In genomic region chr12:89709157-89709993, GRCh38 we compare ENCODE assay signal across 1 cellular context.
TF ChIP-seq lines count a peak whose summit lies in the region.

No MANE protein-coding gene starts in this region.

TF ChIP-seq in K562, 482 proteins besides CTCF, POLR2A, EP300 and RAD21 (continued from another document):
- TF ChIP-seq AFF1 (IDR thresholded peaks at IDR 0.05; ENCODE audit: low read depth in 1 of 2, partially characterized antibody in 2 of 2) = no peak
- no peak; the same call in 1 of the 2 replicates for TF ChIP-seq ZNF263 (CRISPR knock-in tag; IDR thresholded peaks at IDR 0.05; ENCODE audit: borderline replicate concordance)
- no peak for TF ChIP-seq ZNF76 (CRISPR knock-in tag; IDR thresholded peaks at IDR 0.05; ENCODE audit: borderline replicate concordance)
- TF ChIP-seq YY1 (IDR thresholded peaks at IDR 0.05; ENCODE audit: borderline replicate concordance in 1 of 3, control insufficient read depth in 1 of 3, extremely low read depth in 1 of 3, insufficient read depth in 3 of 3, insufficient read length in 1 of 3, insufficient replicate concordance in 2 of 3, low read depth in 1 of 3, low read length in 2 of 3) = no peak
- peak; percentile 80 for TF ChIP-seq RBFOX2 (IDR thresholded peaks at IDR 0.05; ENCODE audit: low read depth, low read length)
- TF ChIP-seq RBM39 (optimal IDR thresholded peaks at IDR 0.05; ENCODE audit: low read depth, low read length) = no peak
- no peak for TF ChIP-seq NFXL1 (CRISPR knock-in tag; IDR thresholded peaks at IDR 0.05)
- TF ChIP-seq CREM (IDR thresholded peaks at IDR 0.05; ENCODE audit: low read depth) = peak; percentile 98
- peak; percentile 8; the same call in 1 of the 2 replicates for TF ChIP-seq NR4A1 (CRISPR knock-in tag; IDR thresholded peaks at IDR 0.05)
- TF ChIP-seq NR4A1 (tag; IDR thresholded peaks at IDR 0.05) = no peak; the same call in none of the 2 replicates
- TF ChIP-seq JUNB (CRISPR knock-in tag; conservative IDR thresholded peaks at IDR 0.05) = no peak
- peak; percentile 90 for TF ChIP-seq USF1 (CRISPR knock-in tag; IDR thresholded peaks at IDR 0.05)
- no peak for TF ChIP-seq PHB2 (IDR thresholded peaks at IDR 0.05; ENCODE audit: low read depth)
- no peak for TF ChIP-seq MTF1 (CRISPR knock-in tag; IDR thresholded peaks at IDR 0.05; ENCODE audit: borderline replicate concordance)
- TF ChIP-seq STAG1 (CRISPR knock-in tag; IDR thresholded peaks at IDR 0.05; ENCODE audit: borderline replicate concordance) = no peak
- TF ChIP-seq RHOXF2B (CRISPR knock-in tag; conservative IDR thresholded peaks at IDR 0.05) = no peak
- TF ChIP-seq ZNF395 (CRISPR knock-in tag; IDR thresholded peaks at IDR 0.05) = peak; percentile 85; the same call in 1 of the 2 replicates
- peak; percentile 48 for TF ChIP-seq CBFA2T3 (IDR thresholded peaks at IDR 0.05)
- TF ChIP-seq HDAC8 (tag; IDR thresholded peaks at IDR 0.05) = peak; percentile 89
- peak; percentile 89 for TF ChIP-seq USF2 (CRISPR knock-in tag; IDR thresholded peaks at IDR 0.05)
- no peak for TF ChIP-seq EWSR1 (IDR thresholded peaks at IDR 0.05; ENCODE audit: borderline replicate concordance, low read depth, partially characterized antibody)
- TF ChIP-seq BCLAF1 (IDR thresholded peaks at IDR 0.05; ENCODE audit: borderline replicate concordance in 1 of 2, control insufficient read depth in 1 of 2, low read depth in 2 of 2, low read length in 1 of 2) = 0 out of 4 replicates have a peak, but pooled peaks of 1 of the 2 experiments have one; percentile 55
- no peak for TF ChIP-seq ZBTB43 (CRISPR knock-in tag; IDR thresholded peaks at IDR 0.05)
- no peak for TF ChIP-seq ZFP1 (CRISPR knock-in tag; IDR thresholded peaks at IDR 0.05)
- no peak for TF ChIP-seq SIRT6 (IDR thresholded peaks at IDR 0.05; ENCODE audit: low read depth, low read length)
- no peak for TF ChIP-seq ZNF407 (IDR thresholded peaks at IDR 0.05; ENCODE audit: low read depth)
- no peak for TF ChIP-seq MAFK (IDR thresholded peaks at IDR 0.05; ENCODE audit: low read length)
- no peak for TF ChIP-seq ZNF143 (CRISPR knock-in tag; IDR thresholded peaks at IDR 0.05)
- peak; percentile 97 for TF ChIP-seq HNRNPLL (IDR thresholded peaks at IDR 0.05; ENCODE audit: low read depth, low read length, poor library complexity, severe bottlenecking)
- TF ChIP-seq HMG20B (CRISPR knock-in tag; IDR thresholded peaks at IDR 0.05) = no peak
TF ChIP-seq in K562: peak in this region for 140.
